1 cellular context compared by ENCODE assay signal in genomic region chr3:152100491-152101086, GRCh38.
TF ChIP-seq lines count a peak whose summit lies in the region.

No MANE protein-coding gene starts in this region.

TF ChIP-seq in GM12878, 131 proteins besides CTCF, POLR2A, EP300 and RAD21 (continued from another document):
- no peak for TF ChIP-seq IRF5 (IDR thresholded peaks at IDR 0.05; ENCODE audit: borderline replicate concordance)
- TF ChIP-seq JUND (IDR thresholded peaks at IDR 0.05; ENCODE audit: low read depth, low read length), result no peak
- no peak for TF ChIP-seq BACH1 (IDR thresholded peaks at IDR 0.05; ENCODE audit: borderline replicate concordance)
- TF ChIP-seq SIX5 (IDR thresholded peaks at IDR 0.05; ENCODE audit: low read depth, low read length, severe bottlenecking), result no peak
- peak; percentile 85 for TF ChIP-seq NR2F1 (conservative IDR thresholded peaks at IDR 0.05)
- TF ChIP-seq SPI1 (IDR thresholded peaks at IDR 0.05; ENCODE audit: borderline replicate concordance, insufficient read depth, low read depth, low read length), result peak; percentile 29; the same call in 1 of the 2 replicates
- no peak for TF ChIP-seq PBX3 (IDR thresholded peaks at IDR 0.05; ENCODE audit: insufficient replicate concordance, low read depth, low read length)
- TF ChIP-seq CBFB (IDR thresholded peaks at IDR 0.05; ENCODE audit: low read depth), result no peak
- no peak for TF ChIP-seq LARP7 (IDR thresholded peaks at IDR 0.05)
- no peak for TF ChIP-seq TARDBP (IDR thresholded peaks at IDR 0.05; ENCODE audit: borderline replicate concordance)
- TF ChIP-seq USF1 (IDR thresholded peaks at IDR 0.05; ENCODE audit: borderline replicate concordance, extremely low read length, insufficient read depth, low read depth, low read length), result no peak
- TF ChIP-seq MEF2B (IDR thresholded peaks at IDR 0.05; ENCODE audit: partially characterized antibody, poor library complexity, severe bottlenecking), result peak; percentile 52
- peak; percentile 61; the same call in 1 of the 2 replicates for TF ChIP-seq DPF2 (IDR thresholded peaks at IDR 0.05)
- TF ChIP-seq ELK1 (IDR thresholded peaks at IDR 0.05; ENCODE audit: low read depth, low read length), result no peak
- TF ChIP-seq RB1 (IDR thresholded peaks at IDR 0.05; ENCODE audit: borderline replicate concordance), result no peak
- no peak for TF ChIP-seq NRF1 (conservative IDR thresholded peaks at IDR 0.05; ENCODE audit: low read depth, low read length)
- TF ChIP-seq PAX5 (IDR thresholded peaks at IDR 0.05; ENCODE audit: borderline replicate concordance, low read depth, low read length), result no peak
- TF ChIP-seq TAF1 (IDR thresholded peaks at IDR 0.05; ENCODE audit: borderline replicate concordance, low read depth, low read length), result no peak
- TF ChIP-seq STAT3 (IDR thresholded peaks at IDR 0.05; ENCODE audit: low read depth, low read length), result no peak
- TF ChIP-seq ZBTB11 (CRISPR knock-in tag; IDR thresholded peaks at IDR 0.05), result no peak
- TF ChIP-seq TCF3 (IDR thresholded peaks at IDR 0.05; ENCODE audit: borderline replicate concordance, insufficient read depth, low read depth, low read length), result no peak
- TF ChIP-seq CHD4 (IDR thresholded peaks at IDR 0.05), result no peak
- peak; percentile 85 to 99; a peak in 3 of 4 replicates for TF ChIP-seq CEBPB (IDR thresholded peaks at IDR 0.05; ENCODE audit: borderline replicate concordance in 1 of 2, low read depth in 2 of 2, low read length in 2 of 2)
- TF ChIP-seq POLR2AphosphoS2 (IDR thresholded peaks at IDR 0.05; ENCODE audit: low read depth, low read length), result no peak
- no peak for TF ChIP-seq MTA3 (IDR thresholded peaks at IDR 0.05; ENCODE audit: borderline replicate concordance, low read length)
- no peak for TF ChIP-seq CUX1 (IDR thresholded peaks at IDR 0.05; ENCODE audit: insufficient replicate concordance, low read depth, low read length)
- peak; percentile 47; the same call in 1 of the 2 replicates for TF ChIP-seq ZNF217 (IDR thresholded peaks at IDR 0.05)
- TF ChIP-seq BCL11A (IDR thresholded peaks at IDR 0.05; ENCODE audit: low read depth, low read length), result no peak
